31 cellular contexts compared by ENCODE assay signal in the genomic region with DNA sequence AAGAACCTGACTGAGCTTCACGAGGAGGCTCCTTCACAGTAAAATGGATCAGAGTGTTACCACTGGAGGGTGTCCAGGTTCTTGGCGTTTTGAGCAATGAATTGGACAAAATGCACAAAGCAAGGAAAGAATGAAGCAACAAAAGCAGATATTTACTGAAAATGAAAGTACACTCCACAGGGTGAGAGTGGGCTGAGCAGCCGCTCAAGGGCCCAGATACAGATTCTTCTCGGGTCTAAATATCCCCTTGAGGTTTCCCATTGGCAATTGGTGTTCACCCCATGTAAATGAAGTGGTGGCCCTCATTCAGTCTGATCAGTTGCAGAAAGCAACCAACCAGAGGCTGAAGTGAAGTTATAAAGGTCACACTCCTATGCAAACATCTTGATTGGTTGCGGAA.
"Had no signal": no experiment of that assay in that cellular context is flagged by ENCODE, and none has a peak within 500 bp of the region (broad histone marks: within the 10 kb centered on the region; RNA-seq: fewer than 3 reads in every experiment).

No MANE protein-coding gene starts in this region.

- ATAC-seq: foreskin keratinocyte; gastroesophageal sphincter; heart left ventricle; left lobe of liver; mucosa of descending colon; natural killer cell treated with Interleukin-12 subunit alpha and Interleukin-12 subunit beta and Interleukin-15 and Interleukin-18, amount 100 ng/mL, for 72 hours; pancreas; sciatic nerve; stimulated activated naive CD8-positive, alpha-beta T cell treated with anti-CD3 and anti-CD28 coated beads, Interleukin-15, amount 100 ng/mL, for 72 hours; upper lobe of right lung had no signal

- DNase-seq: effector memory CD4-positive, alpha-beta T cell; foreskin keratinocyte; heart left ventricle; kidney; mesenchymal stem cell; mucosa of descending colon; naive B cell; pancreas; stimulated activated CD4-positive, alpha-beta T cell treated with anti-CD3 and anti-CD28 coated beads, Interleukin-12 subunit alpha, Interleukin-12 subunit beta, amount 100 ng/mL, for 4 hours; stimulated activated CD4-positive, alpha-beta T cell treated with anti-CD3 and anti-CD28 coated beads, Interleukin-1b, Interleukin-23, amount 100 ng/mL, for 48 hours; stimulated activated CD4-positive, alpha-beta T cell treated with anti-CD3 and anti-CD28 coated beads, Interleukin-4, amount 100 ng/mL, for 1 hour; stimulated activated CD8-positive, alpha-beta memory T cell treated with anti-CD3 and anti-CD28 coated beads, Interleukin-4, amount 100 ng/mL, for 48 hours; stimulated activated naive CD4-positive, alpha-beta T cell; stimulated activated naive CD8-positive, alpha-beta T cell treated with anti-CD3 and anti-CD28 coated beads, Interleukin-15, amount 100 ng/mL, for 72 hours; transverse colon; upper lobe of right lung; uterus had no signal

- H3K27me3 ChIP-seq: esophagus muscularis mucosa, foreskin keratinocyte, gastroesophageal sphincter, heart left ventricle, hepatocyte, neutrophil, pancreas, right atrium auricular region, suprapubic skin, transverse colon, upper lobe of right lung, uterus had no signal

- H2AFZ ChIP-seq: hepatocyte had no signal

- H3K27me3 Mint-ChIP-seq: naive B cell; natural killer cell treated with Interleukin-12 subunit alpha and Interleukin-12 subunit beta and Interleukin-15 and Interleukin-18, amount 100 ng/mL, for 72 hours; progenitor cell of endocrine pancreas; stimulated activated naive CD8-positive, alpha-beta T cell treated with anti-CD3 and anti-CD28 coated beads, Interleukin-15, amount 100 ng/mL, for 72 hours had no signal

- H3K27ac Mint-ChIP-seq: mesothelial cell of epicardium; natural killer cell treated with Interleukin-12 subunit alpha and Interleukin-12 subunit beta and Interleukin-15 and Interleukin-18, amount 100 ng/mL, for 72 hours; progenitor cell of endocrine pancreas had no signal

- H3K27ac ChIP-seq: esophagus muscularis mucosa, foreskin keratinocyte, gastroesophageal sphincter, hepatocyte, neutrophil, pancreas, right atrium auricular region, suprapubic skin, transverse colon, upper lobe of right lung, uterus had no signal

- H3K4me1 ChIP-seq: foreskin keratinocyte, gastroesophageal sphincter, right atrium auricular region, suprapubic skin, upper lobe of right lung, uterus had no signal

- H3K4me2 ChIP-seq: hepatocyte, smooth muscle cell had no signal

- H3K9me3 ChIP-seq: esophagus muscularis mucosa, gastroesophageal sphincter, neutrophil, pancreas, right atrium auricular region, suprapubic skin, upper lobe of right lung, uterus had no signal

- H3K36me3 ChIP-seq: pancreas, uterus had no signal

- H3K4me3 ChIP-seq: esophagus muscularis mucosa, gastroesophageal sphincter, heart left ventricle, hepatocyte, mucosa of descending colon, pancreas, right atrium auricular region, smooth muscle cell, suprapubic skin, transverse colon, upper lobe of right lung, uterus had no signal

- H3K4me3 Mint-ChIP-seq: mesothelial cell of epicardium; naive B cell; natural killer cell treated with Interleukin-12 subunit alpha and Interleukin-12 subunit beta and Interleukin-15 and Interleukin-18, amount 100 ng/mL, for 72 hours; neural crest cell; stimulated activated naive CD8-positive, alpha-beta T cell treated with anti-CD3 and anti-CD28 coated beads, Interleukin-15, amount 100 ng/mL, for 72 hours had no signal

- FAIRE-seq: endothelial cell of umbilical vein, kidney, pancreas had no signal

- H3K9me3 Mint-ChIP-seq: natural killer cell treated with Interleukin-12 subunit alpha and Interleukin-12 subunit beta and Interleukin-15 and Interleukin-18, amount 100 ng/mL, for 72 hours; neural crest cell; stimulated activated naive CD8-positive, alpha-beta T cell treated with anti-CD3 and anti-CD28 coated beads, Interleukin-15, amount 100 ng/mL, for 72 hours had no signal
